ENCODE assay signal across 8 cellular contexts in the genomic region with DNA sequence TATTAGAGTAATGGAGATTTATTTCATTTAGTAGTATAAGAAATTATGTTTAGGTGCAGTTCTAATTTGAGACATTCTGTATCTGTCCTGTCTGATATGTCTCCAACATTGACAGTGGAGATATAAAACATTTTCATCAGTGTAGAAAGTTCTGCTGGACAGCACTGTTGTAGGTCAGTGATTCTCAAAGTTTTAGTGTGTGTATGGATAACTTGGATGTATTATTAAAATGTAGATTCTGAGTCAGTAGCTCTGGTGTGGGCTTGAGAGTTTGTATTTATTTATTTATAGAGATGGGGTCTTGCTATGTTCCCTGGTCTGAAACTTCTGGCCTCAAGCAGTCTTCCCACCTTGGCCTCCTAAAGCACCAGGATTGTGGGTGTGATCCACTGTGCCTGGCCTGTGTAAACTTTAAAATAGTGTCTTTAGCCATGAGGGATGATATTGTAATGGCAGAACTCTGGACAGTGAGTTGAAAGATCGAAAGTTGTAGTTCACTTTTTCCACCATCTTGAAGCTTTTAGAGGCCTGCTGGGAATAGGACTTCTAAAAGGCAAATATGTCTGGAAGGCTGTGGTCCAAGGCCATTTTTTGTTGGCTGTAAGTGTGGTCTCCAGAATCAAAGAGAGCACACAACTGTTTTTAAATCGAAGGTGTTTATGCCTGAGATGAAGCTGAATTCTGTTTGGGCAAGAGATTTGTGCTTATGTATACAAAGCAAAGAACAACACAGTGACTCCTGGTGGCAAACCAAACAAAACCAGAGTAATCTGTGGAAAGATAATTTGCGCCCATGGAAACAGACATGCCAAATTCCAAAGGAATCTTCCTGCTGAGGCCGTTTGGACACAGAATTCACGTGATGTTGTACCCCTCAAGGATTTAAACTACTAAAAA. TPM values are rescaled to one million over a fixed set of nuclear protein-coding genes. Genes with fewer than 3 reads are reported as not detected.
DNase-seq lines count a peak whose midpoint lies in the region; ATAC-seq and TF ChIP-seq lines count a peak whose summit lies in the region.

No MANE protein-coding gene starts in this region.

- CTCF ChIA-PET in activated CD8-positive, alpha-beta memory T cell treated with anti-CD3 and anti-CD28 coated beads, Interleukin-2, amount 10 ng/mL, durations not matched to agents 7 days and 5 days (lab: Charles Lee), result interaction anchor here (1.0 to 1.3 kb wide), 3 partner anchors 20 to 143 kb away, joined by 3 to 5 read pairs (median 3); a partner anchor contains a TSS

- H3K36me3 ChIP-seq in gastrocnemius medialis, result no peaks in the 10 kb centered on the region

- no peak overlapping the region for H3K4me3 Mint-ChIP-seq in activated CD8-positive, alpha-beta memory T cell treated with anti-CD3 and anti-CD28 coated beads, Interleukin-2, amount 10 ng/mL, durations not matched to agents 7 days and 5 days

- H3K27me3 ChIP-seq in gastrocnemius medialis, result no peaks in the 10 kb centered on the region

- TF ChIP-seq POLR2A in gastrocnemius medialis (IDR thresholded peaks at IDR 0.05), result no peak

- H3K9me3 ChIP-seq in gastrocnemius medialis, result no peaks in the 10 kb centered on the region

- peaks cover 32% of the 10 kb centered on the region for H3K4me1 Mint-ChIP-seq in activated CD8-positive, alpha-beta memory T cell treated with anti-CD3 and anti-CD28 coated beads, Interleukin-2, amount 10 ng/mL, durations not matched to agents 7 days and 5 days

- peak; percentile 57 for TF ChIP-seq CTCF in epithelial cell of proximal tubule (conservative IDR thresholded peaks at IDR 0.05; ENCODE audit: low read depth, low read length)
- no peak for TF ChIP-seq CTCF in gastrocnemius medialis (IDR thresholded peaks at IDR 0.05 in 4 of 5, conservative IDR thresholded peaks at IDR 0.05 in 1 of 5)

- peak; percentile 22 for DNase-seq in activated CD8-positive, alpha-beta memory T cell treated with anti-CD3 and anti-CD28 coated beads, Interleukin-2, amount 50 U/mL, for 48 hours
- no peak for DNase-seq in activated CD8-positive, alpha-beta memory T cell treated with anti-CD3 and anti-CD28 coated beads, Interleukin-2, amount 10 ng/mL, durations not matched to agents 7 days and 5 days
- DNase-seq in NCI-H748 (lab: John Stamatoyannopoulos, UW; ENCODE audit: unreplicated experiment) (peak; percentile 80), epithelial cell of proximal tubule (ENCODE audit: low read depth) (no peak), gastrocnemius medialis (no peak), cerebellar nuclear complex (lab: John Stamatoyannopoulos, UW) (no peak), RPMI8226 (no peak)

- H3K27me3 Mint-ChIP-seq in activated CD8-positive, alpha-beta memory T cell treated with anti-CD3 and anti-CD28 coated beads, Interleukin-2, amount 10 ng/mL, durations not matched to agents 7 days and 5 days, result no peaks in the 10 kb centered on the region

- no peak for ATAC-seq in activated CD8-positive, alpha-beta memory T cell treated with anti-CD3 and anti-CD28 coated beads, Interleukin-2, amount 10 ng/mL, durations not matched to agents 7 days and 5 days
- no peak for ATAC-seq in gastrocnemius medialis
- ATAC-seq in GM19452 (IDR thresholded peaks at IDR 0.05; ENCODE audit: unreplicated experiment), result no peak

- H3K4me1 ChIP-seq in gastrocnemius medialis, result peaks cover 53 to 63% of the 10 kb centered on the region in 2 donors

- H3K27ac ChIP-seq in gastrocnemius medialis, result peak overlapping the region; percentile 25 to 97 (median 33)

- H3K27ac Mint-ChIP-seq in activated CD8-positive, alpha-beta memory T cell treated with anti-CD3 and anti-CD28 coated beads, Interleukin-2, amount 10 ng/mL, durations not matched to agents 7 days and 5 days, result no peak overlapping the region

- in situ Hi-C loops in gastrocnemius medialis (cut with MboI; ENCODE audit: low sequenced_read_pairs in 4 of 4), result loop anchor here in 1 of 4 donors (5.0 kb wide), 1 partner anchor 51 kb away; no protein-coding TSS in a partner anchor

- no peaks in the 10 kb centered on the region for H3K9me3 Mint-ChIP-seq in activated CD8-positive, alpha-beta memory T cell treated with anti-CD3 and anti-CD28 coated beads, Interleukin-2, amount 10 ng/mL, durations not matched to agents 7 days and 5 days (ENCODE audit: low read depth)

- H3K4me3 ChIP-seq in epithelial cell of proximal tubule (ENCODE audit: low read depth, low read length) (no peak overlapping the region), gastrocnemius medialis (no peak overlapping the region)

- H3K36me3 Mint-ChIP-seq in activated CD8-positive, alpha-beta memory T cell treated with anti-CD3 and anti-CD28 coated beads, Interleukin-2, amount 10 ng/mL, durations not matched to agents 7 days and 5 days, result peaks cover 6% of the 10 kb centered on the region

- intact Hi-C loops in gastrocnemius medialis (cut with DNase I; ENCODE audit: low total_unique reads), result no loop called here

RNA-seq across cellular contexts. Expression of a gene that starts 12.4 kb away (rescaled TPM):
- total RNA-seq in activated CD8-positive, alpha-beta memory T cell treated with anti-CD3 and anti-CD28 coated beads, Interleukin-2, amount 10 ng/mL, durations not matched to agents 7 days and 5 days, result 10 to 100 TPM; 36.3 to 41.0 TPM
- 37.4 and 49.5 TPM in 2 replicates for total RNA-seq in epithelial cell of proximal tubule
- total RNA-seq in gastrocnemius medialis, result 100 to 1,000 TPM in 1 of 4 donors, 10 to 100 TPM in 3; 69.5 to 162 (median 90.8) TPM

Comparison
In these comparisons a context has a peak if more than half of its experiments do, and no peak if none do; other contexts are left out.
1. DNase-seq: peak in activated CD8-positive, alpha-beta memory T cell treated with anti-CD3 and anti-CD28 coated beads, Interleukin-2, amount 50 U/mL, for 48 hours (single experiment) and NCI-H748 (single experiment); none in activated CD8-positive, alpha-beta memory T cell treated with anti-CD3 and anti-CD28 coated beads, Interleukin-2, amount 10 ng/mL, durations not matched to agents 7 days and 5 days (single experiment), epithelial cell of proximal tubule (single experiment), gastrocnemius medialis (0 of 2), cerebellar nuclear complex (0 of 2) and RPMI8226 (single experiment).